Comparison of ENCODE assay signal across 9 cellular contexts in the genomic region with DNA sequence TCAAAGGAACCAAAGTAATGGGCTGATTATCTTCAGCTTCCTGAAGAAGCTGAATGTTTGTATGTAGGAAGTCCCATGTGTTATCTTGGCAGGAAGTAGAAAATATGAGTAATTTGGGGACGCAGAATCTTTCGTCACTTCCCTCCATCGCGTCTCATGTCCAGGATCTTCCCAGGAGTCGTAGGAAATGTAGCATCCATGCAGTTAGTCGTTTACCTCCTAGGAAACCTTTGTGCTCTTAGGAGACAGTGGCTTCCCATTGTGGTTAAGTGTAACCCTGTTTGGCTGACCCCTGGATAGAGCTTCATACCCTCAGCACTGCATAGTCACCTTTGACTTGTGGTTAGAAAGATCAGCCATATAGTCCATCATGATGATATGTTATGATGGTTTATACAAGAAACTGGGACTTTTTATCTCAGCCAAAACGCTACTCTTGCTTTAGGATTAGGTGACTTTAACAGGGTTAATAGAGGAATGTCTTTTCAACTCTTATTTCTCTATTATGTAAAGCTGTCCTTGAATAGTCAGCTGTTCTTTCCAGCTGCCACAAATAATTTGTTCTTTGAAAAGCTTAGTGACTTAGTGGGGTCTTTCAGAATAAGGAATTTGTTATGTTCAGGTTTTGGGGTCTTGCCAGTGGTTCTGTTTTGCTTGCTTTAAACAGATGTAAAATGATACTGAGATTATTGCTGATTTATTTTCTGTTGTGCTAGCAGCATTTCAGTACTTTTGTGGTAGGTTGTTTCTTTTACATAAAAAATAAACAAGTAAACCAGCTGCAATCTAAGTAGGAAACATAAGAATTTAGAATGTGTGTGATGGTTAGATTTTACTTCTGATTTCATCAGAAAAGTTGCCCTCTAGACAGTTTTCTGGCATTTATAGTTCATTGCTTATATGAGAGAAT.
DNase-seq lines count a peak whose midpoint lies in the region; ATAC-seq and TF ChIP-seq lines count a peak whose summit lies in the region.
"Had no signal": no experiment of that assay in that cellular context is flagged by ENCODE, and none has a peak within 500 bp of the region (broad histone marks: within the 10 kb centered on the region; RNA-seq: fewer than 3 reads in every experiment).

No MANE protein-coding gene starts in this region.

- H3K36me3 Mint-ChIP-seq in CD4-positive, alpha-beta T cell (ENCODE audit: low read depth) = peaks cover 74% of the 10 kb centered on the region
- peaks cover 18% of the 10 kb centered on the region for H3K36me3 Mint-ChIP-seq in brain
- H3K36me3 Mint-ChIP-seq in nephron progenitor cell (ENCODE audit: low read depth) = peaks cover 23% of the 10 kb centered on the region

- peaks cover 80% of the 10 kb centered on the region for H3K4me1 Mint-ChIP-seq in CD4-positive, alpha-beta T cell (ENCODE audit: low read depth)
- peaks cover 54% of the 10 kb centered on the region for H3K4me1 Mint-ChIP-seq in brain
- peaks cover 48% of the 10 kb centered on the region for H3K4me1 Mint-ChIP-seq in nephron progenitor cell

- H3K4me3 Mint-ChIP-seq in CD4-positive, alpha-beta T cell = peak overlapping the region; percentile 74
- H3K4me3 Mint-ChIP-seq in brain (peak overlapping the region in 1 of 5 experiments; percentile 18), nephron progenitor cell (no peak overlapping the region)

- H3K9me3 Mint-ChIP-seq in CD4-positive, alpha-beta T cell = no peaks in the 10 kb centered on the region
- H3K9me3 Mint-ChIP-seq in brain (no peaks in the 10 kb centered on the region), nephron progenitor cell (no peaks in the 10 kb centered on the region)

- no peaks in the 10 kb centered on the region for H3K27me3 Mint-ChIP-seq in CD4-positive, alpha-beta T cell
- H3K27me3 Mint-ChIP-seq in brain (peaks cover 2% of the 10 kb centered on the region), nephron progenitor cell (ENCODE audit: low read depth, poor library complexity) (no peaks in the 10 kb centered on the region)

- H3K27me3 ChIP-seq in CD4-positive, alpha-beta T cell (ENCODE audit: control insufficient read depth, insufficient read depth, low read length) = no peaks in the 10 kb centered on the region

- no peak for DNase-seq in CD4-positive, alpha-beta T cell
- DNase-seq in LHCN-M2 (ENCODE audit: low read depth) (peak; percentile 31), nephron progenitor cell (no peak), caudate nucleus (lab: John Stamatoyannopoulos, UW) (no peak), putamen (ENCODE audit: low spot score) (no peak)
- DNase-seq: hippocampal formation had no signal

- peak overlapping the region; percentile 85 for H3K27ac ChIP-seq in CD4-positive, alpha-beta T cell (ENCODE audit: low read depth, low read length)
- H3K27ac ChIP-seq in caudate nucleus (ENCODE audit: low read depth, low read length) = no peak overlapping the region

- intact Hi-C loops in CD4-positive, alpha-beta T cell (cut with DNase I, micrococcal nuclease) = loop anchor here (1.0 to 10.0 kb wide), 2 partner anchors 13 to 318 kb away; partner anchors contain the start of gene AKAP13 (in 1 of the 2)

- no peak for TF ChIP-seq CTCF in CD4-positive, alpha-beta T cell (IDR thresholded peaks at IDR 0.05)
- no peak for TF ChIP-seq CTCF in brain (conservative IDR thresholded peaks at IDR 0.05)
- TF ChIP-seq CTCF in nephron progenitor cell (IDR thresholded peaks at IDR 0.05) = no peak

- POLR2A ChIA-PET in CD4-positive, alpha-beta T cell (lab: Charles Lee) = interaction anchor here (0.6 to 5.9 kb wide), 7 partner anchors 11 to 120 kb away, joined by 3 to 83 read pairs (median 4); no protein-coding TSS in a partner anchor

- ATAC-seq in CD4-positive, alpha-beta T cell (ENCODE audit: poor library complexity) = peak; percentile 38
- ATAC-seq in HG03280 (IDR thresholded peaks at IDR 0.05; ENCODE audit: unreplicated experiment) = no peak
- no peak for ATAC-seq in GM21529 (IDR thresholded peaks at IDR 0.05; ENCODE audit: unreplicated experiment)

- peak overlapping the region; percentile 98 for H3K27ac Mint-ChIP-seq in CD4-positive, alpha-beta T cell
- peak overlapping the region in 4 of 5 experiments; percentile 9 to 83 (median 58) for H3K27ac Mint-ChIP-seq in brain
- peak overlapping the region; percentile 75 for H3K27ac Mint-ChIP-seq in nephron progenitor cell

- no peaks in the 10 kb centered on the region for H3K9me3 ChIP-seq in CD4-positive, alpha-beta T cell (ENCODE audit: control insufficient read depth, low read length)

- CTCF ChIA-PET in CD4-positive, alpha-beta T cell (lab: Charles Lee) = interaction anchor here (0.7 to 1.8 kb wide), 6 partner anchors 10 to 40 kb away, joined by 3 to 4 read pairs (median 3); no protein-coding TSS in a partner anchor
